ENCODE assay signal across 17 cellular contexts in the genomic region with DNA sequence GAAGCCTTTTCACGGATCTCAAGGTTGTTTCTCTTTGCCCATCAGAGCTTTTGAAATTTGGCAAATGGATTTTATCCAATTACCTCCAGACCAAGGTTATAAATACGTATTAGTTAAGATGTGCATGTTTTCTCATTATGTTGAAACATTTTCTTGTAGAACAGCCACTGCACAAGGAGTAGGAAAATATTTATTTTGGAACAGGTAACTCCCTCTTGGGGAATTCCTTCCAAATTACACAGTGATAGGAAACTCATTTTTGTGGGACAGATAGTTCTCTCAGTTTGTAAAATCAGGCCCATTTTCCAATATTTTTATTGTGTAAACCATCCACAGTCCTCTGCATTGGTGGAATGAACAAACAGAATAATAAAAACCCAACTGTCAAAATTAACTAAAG.
"Had no signal": no experiment of that assay in that cellular context is flagged by ENCODE, and none has a peak within 500 bp of the region (broad histone marks: within the 10 kb centered on the region; RNA-seq: fewer than 3 reads in every experiment).

No MANE protein-coding gene starts in this region.

- H3K4me2 ChIP-seq: neural progenitor cell had no signal

- DNase-seq: dorsolateral prefrontal cortex; effector CD4-positive, alpha-beta T cell; hypothalamus; mesendoderm; midbrain; naive thymus-derived CD4-positive, alpha-beta T cell; posterior cingulate gyrus; psoas muscle; right cardiac atrium; small intestine; stimulated activated CD4-positive, alpha-beta T cell treated with anti-CD3 and anti-CD28 coated beads, Interleukin-15, amount 100 ng/mL, for 24 hours; stimulated activated CD4-positive, alpha-beta T cell treated with anti-CD3 and anti-CD28 coated beads, Interleukin-2, amount 100 ng/mL, for 48 hours; stimulated activated naive B cell treated with anti-CD40 and anti-IgM and Interleukin-4, amounts not matched to agents 10 μg/mL and 1 μg/mL and 100 μg/mL, for 72 hours; transverse colon; upper lobe of right lung; uterus had no signal

- H3K9ac ChIP-seq: neural progenitor cell had no signal

- H3K9me3 ChIP-seq: psoas muscle, transverse colon, upper lobe of right lung, uterus had no signal

- ATAC-seq: naive thymus-derived CD4-positive, alpha-beta T cell; psoas muscle; stimulated activated naive B cell treated with anti-CD40 and anti-IgM and Interleukin-4, amounts not matched to agents 10 μg/mL and 1 μg/mL and 100 μg/mL, for 72 hours; upper lobe of right lung had no signal

- H3K27me3 ChIP-seq: dorsolateral prefrontal cortex, neural progenitor cell, transverse colon, upper lobe of right lung, uterus had no signal

- H3K4me3 ChIP-seq: dorsolateral prefrontal cortex, neural progenitor cell, psoas muscle, transverse colon, upper lobe of right lung, uterus had no signal

- H2AFZ ChIP-seq: neural progenitor cell had no signal

- H3K4me1 ChIP-seq: neural progenitor cell, psoas muscle, transverse colon, upper lobe of right lung, uterus had no signal

- H3K27ac ChIP-seq: dorsolateral prefrontal cortex, neural progenitor cell, psoas muscle, transverse colon, upper lobe of right lung, uterus had no signal

- H3K36me3 ChIP-seq: neural progenitor cell, transverse colon, upper lobe of right lung, uterus had no signal
